ENCODE assay signal across 8 cellular contexts in the genomic region with DNA sequence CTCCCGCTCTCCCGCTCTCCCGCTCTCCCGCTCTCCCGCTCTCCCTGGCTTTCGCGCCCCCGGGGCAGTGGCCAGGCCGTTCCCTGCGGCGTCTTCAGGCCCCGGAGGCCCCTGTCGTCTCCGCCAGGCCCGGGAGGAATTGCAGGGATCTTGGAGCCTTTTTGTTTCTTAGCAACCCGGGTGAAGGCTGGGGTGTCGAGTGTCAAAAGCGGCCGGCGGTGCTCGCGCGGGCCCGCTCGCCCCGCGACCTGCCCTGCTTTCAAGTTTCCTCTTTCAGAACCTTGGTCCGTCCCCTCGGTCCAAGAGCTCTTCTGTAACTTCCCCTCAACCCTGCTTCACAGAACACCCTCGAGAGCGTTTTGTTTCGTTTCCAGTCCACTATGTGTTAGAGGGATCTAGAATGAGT. TPM values are rescaled to one million over a fixed set of nuclear protein-coding genes. Genes with fewer than 3 reads are reported as not detected.
DNase-seq lines count a peak whose midpoint lies in the region; ATAC-seq and TF ChIP-seq lines count a peak whose summit lies in the region.

No MANE protein-coding gene starts in this region.

- no peaks in the 10 kb centered on the region for H3K9me3 Mint-ChIP-seq in stimulated activated naive CD8-positive, alpha-beta T cell treated with anti-CD3 and anti-CD28 coated beads, Interleukin-15, amount 100 ng/mL, for 72 hours

- H3K4me3 Mint-ChIP-seq in stimulated activated naive CD8-positive, alpha-beta T cell treated with anti-CD3 and anti-CD28 coated beads, Interleukin-15, amount 100 ng/mL, for 72 hours: peak overlapping the region; percentile 90 to 99

- H3K4me1 Mint-ChIP-seq in stimulated activated naive CD8-positive, alpha-beta T cell treated with anti-CD3 and anti-CD28 coated beads, Interleukin-15, amount 100 ng/mL, for 72 hours: peaks cover 48% of the 10 kb centered on the region

- peak overlapping the region; percentile 95 to 99 for H3K27ac Mint-ChIP-seq in stimulated activated naive CD8-positive, alpha-beta T cell treated with anti-CD3 and anti-CD28 coated beads, Interleukin-15, amount 100 ng/mL, for 72 hours

- no peaks in the 10 kb centered on the region for H3K27me3 Mint-ChIP-seq in stimulated activated naive CD8-positive, alpha-beta T cell treated with anti-CD3 and anti-CD28 coated beads, Interleukin-15, amount 100 ng/mL, for 72 hours

- ATAC-seq in GM18858 (IDR thresholded peaks at IDR 0.05; ENCODE audit: unreplicated experiment) (peak; percentile 30), HG03064 (IDR thresholded peaks at IDR 0.05; ENCODE audit: low read depth, unreplicated experiment) (peak; percentile 22)
- ATAC-seq in stimulated activated naive CD8-positive, alpha-beta T cell treated with anti-CD3 and anti-CD28 coated beads, Interleukin-15, amount 100 ng/mL, for 72 hours: peak; percentile 2

- TF ChIP-seq CTCF in AG09309 (IDR thresholded peaks at IDR 0.05; ENCODE audit: control insufficient read depth, insufficient read depth, low read depth, low read length, missing control alignments) (no peak), epithelial cell of proximal tubule (conservative IDR thresholded peaks at IDR 0.05; ENCODE audit: low read depth, low read length) (no peak)

- peak; percentile 3 for DNase-seq in AG09309 (ENCODE audit: low read depth)
- DNase-seq in NCI-H510A (lab: John Stamatoyannopoulos, UW): peak; percentile 26
- peak; percentile 2 to 8 for DNase-seq in activated CD8-positive, alpha-beta memory T cell treated with anti-CD3 and anti-CD28 coated beads for 4 hours (ENCODE audit: low read depth in 2 of 2)
- DNase-seq in epithelial cell of proximal tubule (ENCODE audit: low read depth): no peak
- DNase-seq in midbrain (lab: John Stamatoyannopoulos, UW): peak; percentile 62
- DNase-seq in stimulated activated naive CD8-positive, alpha-beta T cell treated with anti-CD3 and anti-CD28 coated beads, Interleukin-15, amount 100 ng/mL, for 72 hours: peak; percentile 45 to 53

- H3K4me3 ChIP-seq in AG09309 (ENCODE audit: control insufficient read depth, low read depth, low read length): peak overlapping the region; percentile 86
- H3K4me3 ChIP-seq in epithelial cell of proximal tubule (ENCODE audit: low read depth, low read length): peak overlapping the region; percentile 91

RNA-seq across cellular contexts. Expression of gene RNF138, which starts 1.4 kb away (rescaled TPM):
- total RNA-seq in epithelial cell of proximal tubule: 15.5 and 41.9 TPM in 2 replicates
